ENCODE assay signal across 8 cellular contexts in the genomic region with DNA sequence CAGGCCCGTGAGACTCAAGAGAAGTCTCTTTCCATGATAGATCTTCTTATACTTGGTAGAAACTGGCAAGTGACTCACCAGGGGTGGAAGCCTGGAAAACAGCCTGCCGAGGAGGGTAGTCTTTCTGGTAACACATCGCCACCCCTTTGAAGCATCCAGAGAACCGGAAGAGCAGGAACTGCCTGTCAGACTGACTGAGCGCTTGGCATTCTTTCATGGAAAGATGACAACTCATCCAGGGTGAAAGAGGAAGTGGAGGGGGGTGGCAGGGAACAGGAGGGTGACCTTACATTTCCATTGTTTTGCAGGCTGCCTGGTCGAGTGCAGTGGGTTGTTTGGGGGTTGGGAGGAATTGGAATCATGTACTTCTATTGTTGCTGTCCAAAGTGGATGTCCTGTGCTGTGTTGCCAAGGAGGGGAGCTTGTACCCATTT. TPM values are rescaled to one million over a fixed set of nuclear protein-coding genes. Genes with fewer than 3 reads are reported as not detected.
DNase-seq lines count a peak whose midpoint lies in the region; ATAC-seq and TF ChIP-seq lines count a peak whose summit lies in the region.

No MANE protein-coding gene starts in this region.

- no peak for ATAC-seq in GM18867 (IDR thresholded peaks at IDR 0.05; ENCODE audit: unreplicated experiment)
- ATAC-seq in GM18498 (IDR thresholded peaks at IDR 0.05; ENCODE audit: unreplicated experiment): no peak

- H3K9me3 Mint-ChIP-seq in activated CD4-positive, alpha-beta T cell treated with anti-CD3 and anti-CD28 coated beads, Interleukin-2, amount 10 ng/mL, durations not matched to agents 7 days and 5 days: peaks cover 6% of the 10 kb centered on the region

- CTCF ChIA-PET in activated CD4-positive, alpha-beta T cell treated with anti-CD3 and anti-CD28 coated beads, Interleukin-2, amount 10 ng/mL, durations not matched to agents 7 days and 5 days (lab: Charles Lee): interaction anchor here (1.1 kb wide), 1 partner anchor 72 kb away, joined by 3 read pairs; no protein-coding TSS in a partner anchor

- H3K27me3 Mint-ChIP-seq in activated CD4-positive, alpha-beta T cell treated with anti-CD3 and anti-CD28 coated beads, Interleukin-2, amount 10 ng/mL, durations not matched to agents 7 days and 5 days: no peaks in the 10 kb centered on the region

- H3K27ac Mint-ChIP-seq in activated CD4-positive, alpha-beta T cell treated with anti-CD3 and anti-CD28 coated beads, Interleukin-2, amount 10 ng/mL, durations not matched to agents 7 days and 5 days: peak overlapping the region; percentile 43

- H3K4me1 Mint-ChIP-seq in activated CD4-positive, alpha-beta T cell treated with anti-CD3 and anti-CD28 coated beads, Interleukin-2, amount 10 ng/mL, durations not matched to agents 7 days and 5 days: peaks cover 90% of the 10 kb centered on the region

- H3K4me3 Mint-ChIP-seq in activated CD4-positive, alpha-beta T cell treated with anti-CD3 and anti-CD28 coated beads, Interleukin-2, amount 10 ng/mL, durations not matched to agents 7 days and 5 days: peak overlapping the region; percentile 1

- no peak for TF ChIP-seq CTCF in foreskin fibroblast (IDR thresholded peaks at IDR 0.05; ENCODE audit: low read depth, low read length)

- DNase-seq in NCI-H2196 (lab: John Stamatoyannopoulos, UW; ENCODE audit: unreplicated experiment) (peak; percentile 26), NCI-H2196 treated with DMSO at 0.1 percent for 48 hours (lab: John Stamatoyannopoulos, UW; ENCODE audit: unreplicated experiment) (no peak), foreskin fibroblast (peak; percentile 8 to 46), pulmonary artery endothelial cell (ENCODE audit: low read depth, low spot score) (peak; percentile 100), NCI-H187 treated with DMSO at 0.1 percent for 48 hours (lab: John Stamatoyannopoulos, UW) (no peak)
- DNase-seq in activated CD4-positive, alpha-beta T cell treated with anti-CD3 and anti-CD28 coated beads, Interleukin-2, amount 10 ng/mL, durations not matched to agents 7 days and 5 days: no peak

- peaks cover 73% of the 10 kb centered on the region for H3K36me3 Mint-ChIP-seq in activated CD4-positive, alpha-beta T cell treated with anti-CD3 and anti-CD28 coated beads, Interleukin-2, amount 10 ng/mL, durations not matched to agents 7 days and 5 days (ENCODE audit: low read depth)

- no peak overlapping the region for H3K4me3 ChIP-seq in foreskin fibroblast (ENCODE audit: low read depth in 1 of 2, low read length in 2 of 2)

- POLR2A ChIA-PET in activated CD4-positive, alpha-beta T cell treated with anti-CD3 and anti-CD28 coated beads, Interleukin-2, amount 10 ng/mL, durations not matched to agents 7 days and 5 days (lab: Charles Lee): no interaction called here

RNA-seq across cellular contexts. Expression of a gene that starts 34.5 kb away (rescaled TPM):
- total RNA-seq in activated CD4-positive, alpha-beta T cell treated with anti-CD3 and anti-CD28 coated beads, Interleukin-2, amount 10 ng/mL, durations not matched to agents 7 days and 5 days: 100 to 1,000 TPM; 244 to 293 TPM
- total RNA-seq in pulmonary artery endothelial cell: 282 and 283 TPM in 2 replicates

Comparison
In these comparisons a context has a peak if more than half of its experiments do, and no peak if none do; other contexts are left out.
1. DNase-seq: peak in NCI-H2196 (single experiment), foreskin fibroblast (2 of 2) and pulmonary artery endothelial cell (single experiment); none in NCI-H2196 treated with DMSO at 0.1 percent for 48 hours (single experiment), activated CD4-positive, alpha-beta T cell treated with anti-CD3 and anti-CD28 coated beads, Interleukin-2, amount 10 ng/mL, durations not matched to agents 7 days and 5 days (single experiment) and NCI-H187 treated with DMSO at 0.1 percent for 48 hours (single experiment).